Comparison of ENCODE assay signal across 20 cellular contexts in the genomic region with DNA sequence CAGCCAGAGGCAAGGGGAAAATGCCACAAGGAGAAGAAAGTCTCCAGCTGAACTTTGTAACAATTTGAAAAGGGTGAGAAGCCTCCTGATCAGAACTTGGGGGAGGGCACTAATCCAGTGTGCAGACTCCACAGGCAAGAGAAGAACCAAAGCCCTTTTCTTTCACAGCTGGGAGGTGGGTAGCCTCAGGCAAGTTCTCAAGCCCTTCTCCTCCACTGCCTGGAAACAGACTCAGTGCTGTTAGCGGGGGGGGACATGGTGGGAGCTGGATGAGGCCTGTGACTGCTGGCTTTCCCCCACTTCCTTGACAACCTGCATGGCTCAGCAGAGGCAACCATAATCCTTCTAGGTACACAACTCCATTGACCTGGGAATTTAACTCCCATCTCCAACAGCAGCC.
"Had no signal": no experiment of that assay in that cellular context is flagged by ENCODE, and none has a peak within 500 bp of the region (broad histone marks: within the 10 kb centered on the region; RNA-seq: fewer than 3 reads in every experiment).

No MANE protein-coding gene starts in this region.

- DNase-seq: colonic mucosa; dermis blood vessel endothelial cell; dorsolateral prefrontal cortex; effector CD4-positive, alpha-beta T cell; effector CD8-positive, alpha-beta T cell; effector memory CD4-positive, alpha-beta T cell; effector memory CD8-positive, alpha-beta T cell; endodermal cell; erythroblast; esophagus squamous epithelium; foreskin fibroblast; foreskin keratinocyte; foreskin melanocyte; gastrocnemius medialis; glutamatergic neuron; head of caudate nucleus; heart left ventricle; heart right ventricle had no signal

- ATAC-seq: effector memory CD8-positive, alpha-beta T cell; esophagus mucosa; foreskin keratinocyte; gastrocnemius medialis; gastroesophageal sphincter; heart left ventricle; heart right ventricle had no signal
